In genomic region chr7:102321351-102322201, GRCh38 we compare ENCODE assay signal across 12 cellular contexts. TPM values are rescaled to one million over a fixed set of nuclear protein-coding genes. Genes with fewer than 3 reads are reported as not detected.
DNase-seq lines count a peak whose midpoint lies in the region; ATAC-seq and TF ChIP-seq lines count a peak whose summit lies in the region.
"Had no signal": no experiment of that assay in that cellular context is flagged by ENCODE, and none has a peak within 500 bp of the region (broad histone marks: within the 10 kb centered on the region; RNA-seq: fewer than 3 reads in every experiment).

No MANE protein-coding gene starts in this region.

- 51 to 80% methylated on average over 6 to 69 of the region's 73 CpGs for WGBS in transverse colon (ENCODE audit: low coverage in 1 of 2), 2 donors

- ATAC-seq in Right ventricle myocardium superior (ENCODE audit: poor library complexity): peak; percentile 39
- peak; percentile 56 for ATAC-seq in activated T-helper 17 cell treated with anti-CD3 and anti-CD28 coated beads, Interleukin-2, amount 50 U/mL, for 72 hours (replicated peaks)
- no peak for ATAC-seq in HG02884 (IDR thresholded peaks at IDR 0.05; ENCODE audit: unreplicated experiment)

- H3K27me3 Mint-ChIP-seq in activated T-helper 17 cell treated with anti-CD3 and anti-CD28 coated beads, Interleukin-2, amount 50 U/mL, for 72 hours: peaks cover 13% of the 10 kb centered on the region
- H3K27me3 Mint-ChIP-seq in immature natural killer cell (ENCODE audit: low read depth in 3 of 3): peaks cover 0 to 4% (median 4%) of the 10 kb centered on the region in 3 donors

- H3K36me3 ChIP-seq in right atrium auricular region (no peaks in the 10 kb centered on the region), transverse colon (no peaks in the 10 kb centered on the region)

- H3K4me3 Mint-ChIP-seq in activated T-helper 17 cell treated with anti-CD3 and anti-CD28 coated beads, Interleukin-2, amount 50 U/mL, for 72 hours: no peak overlapping the region
- no peak overlapping the region for H3K4me3 Mint-ChIP-seq in immature natural killer cell

- no peaks in the 10 kb centered on the region for H3K4me1 Mint-ChIP-seq in activated T-helper 17 cell treated with anti-CD3 and anti-CD28 coated beads, Interleukin-2, amount 50 U/mL, for 72 hours
- no peaks in the 10 kb centered on the region for H3K4me1 Mint-ChIP-seq in immature natural killer cell

- H3K4me1 ChIP-seq in right atrium auricular region: peaks cover 0 to 10% of the 10 kb centered on the region in 2 donors
- H3K4me1 ChIP-seq in transverse colon: no peaks in the 10 kb centered on the region

- H3K36me3 Mint-ChIP-seq in activated T-helper 17 cell treated with anti-CD3 and anti-CD28 coated beads, Interleukin-2, amount 50 U/mL, for 72 hours (ENCODE audit: low read depth): no peaks in the 10 kb centered on the region
- no peaks in the 10 kb centered on the region for H3K36me3 Mint-ChIP-seq in immature natural killer cell

- in situ Hi-C loops in transverse colon (cut with MboI; ENCODE audit: low pct_ligation_motif_present in 1 of 4, low pct_unique_long_range_greater_than_20kb in 1 of 4, low sequenced_read_pairs in 3 of 4): no loop called here

- no peak for DNase-seq in Right ventricle myocardium superior
- DNase-seq in right atrium auricular region (ENCODE audit: low spot score): no peak
- DNase-seq in iPS-NIHi7 (ENCODE audit: extremely low spot score): peak; percentile 84
- peak; percentile 33 for DNase-seq in transverse colon
- DNase-seq in immature natural killer cell: no peak
- no peak for DNase-seq in SW480 (ENCODE audit: low spot score)

- no peaks in the 10 kb centered on the region for H3K9me3 Mint-ChIP-seq in activated T-helper 17 cell treated with anti-CD3 and anti-CD28 coated beads, Interleukin-2, amount 50 U/mL, for 72 hours
- H3K9me3 Mint-ChIP-seq in immature natural killer cell: no peaks in the 10 kb centered on the region

- H3K27ac ChIP-seq in right atrium auricular region: no peak overlapping the region
- H3K27ac ChIP-seq in transverse colon: peak overlapping the region in 1 of 4 donors; percentile 28

- no peak overlapping the region for H3K27ac Mint-ChIP-seq in activated T-helper 17 cell treated with anti-CD3 and anti-CD28 coated beads, Interleukin-2, amount 50 U/mL, for 72 hours
- H3K27ac Mint-ChIP-seq in immature natural killer cell: no peak overlapping the region

- H3K9me3 ChIP-seq in right atrium auricular region (no peaks in the 10 kb centered on the region), transverse colon (no peaks in the 10 kb centered on the region)
- H3K9me3 ChIP-seq: esophagus muscularis mucosa had no signal

- intact Hi-C loops in Right ventricle myocardium superior (cut with DNase I) (no loop called here), transverse colon (cut with DNase I; ENCODE audit: low total_unique reads) (no loop called here)

- H3K4me3 ChIP-seq in right atrium auricular region (peak overlapping the region in 1 of 2 donors; percentile 21), transverse colon (peak overlapping the region in 2 of 4 donors; percentile 6 to 12)

- TF ChIP-seq POLR2A in transverse colon (IDR thresholded peaks at IDR 0.05): no peak

- TF ChIP-seq EP300 in transverse colon (IDR thresholded peaks at IDR 0.05; ENCODE audit: low read depth): no peak

- TF ChIP-seq CTCF in right atrium auricular region (IDR thresholded peaks at IDR 0.05) (no peak), transverse colon (IDR thresholded peaks at IDR 0.05) (no peak)

- H3K27me3 ChIP-seq in right atrium auricular region: no peaks in the 10 kb centered on the region
- H3K27me3 ChIP-seq in transverse colon: peaks cover 19% of the 10 kb centered on the region

RNA-seq across cellular contexts. Expression of gene SPDYE6, which starts 34.7 kb away (rescaled TPM):
- not detected for total RNA-seq in Right ventricle myocardium superior
- total RNA-seq in right atrium auricular region: not detected
- not detected for total RNA-seq in activated T-helper 17 cell treated with anti-CD3 and anti-CD28 coated beads, Interleukin-2, amount 50 U/mL, for 72 hours
- total RNA-seq in transverse colon: not detected
- under 1 TPM in 1 of 3 donors, not detected in 2; 0.97 TPM for polyA plus RNA-seq in immature natural killer cell
- total RNA-seq: esophagus muscularis mucosa; subcutaneous adipose tissue; T-helper 2 cell treated with Interferon-gamma antibody and Interleukin-4, amounts not matched to agents 100 ng/mL and 5 ng/mL, for 36 hours had no signal
- polyA plus RNA-seq: BJ had no signal

RNA-seq across cellular contexts. Expression of gene SH2B2, which starts 34.9 kb away (rescaled TPM):
- total RNA-seq in Right ventricle myocardium superior (0.67 TPM), right atrium auricular region (1 to 10 TPM; 1.3 to 2.6 TPM), transverse colon (1 to 10 TPM in 3 of 4 donors, not detected in 1; 2.0 to 7.6 (median 2.2) TPM)
- total RNA-seq in activated T-helper 17 cell treated with anti-CD3 and anti-CD28 coated beads, Interleukin-2, amount 50 U/mL, for 72 hours: 10 to 100 TPM in 1 of 2 donors, 1 to 10 TPM in 1; 1.7 to 14.2 TPM
- polyA plus RNA-seq in immature natural killer cell: 1 to 10 TPM in 1 of 3 donors, not detected in 2; 1.1 TPM

Comparison
In these comparisons a context has a peak if more than half of its experiments do, and no peak if none do; other contexts are left out.
1. DNase-seq: peak in iPS-NIHi7 (single experiment) and transverse colon (single experiment); none in Right ventricle myocardium superior (single experiment), right atrium auricular region (single experiment), immature natural killer cell (0 of 3) and SW480 (single experiment).